ENCODE assay signal across 11 cellular contexts in genomic region chr2:182101263-182101662, GRCh38.
DNase-seq lines count a peak whose midpoint lies in the region; ATAC-seq and TF ChIP-seq lines count a peak whose summit lies in the region.
"Had no signal": no experiment of that assay in that cellular context is flagged by ENCODE, and none has a peak within 500 bp of the region (broad histone marks: within the 10 kb centered on the region; RNA-seq: fewer than 3 reads in every experiment).

No MANE protein-coding gene starts in this region.

- H3K9me3 Mint-ChIP-seq in activated T-helper 17 cell treated with anti-CD3 and anti-CD28 coated beads, Interleukin-2, amount 50 U/mL, for 72 hours: no peaks in the 10 kb centered on the region
- H3K9me3 Mint-ChIP-seq: central memory CD8-positive, alpha-beta T cell had no signal

- peak; percentile 75 for ATAC-seq in GM21528 (IDR thresholded peaks at IDR 0.05; ENCODE audit: low FRiP score, unreplicated experiment)
- ATAC-seq in activated T-helper 17 cell treated with anti-CD3 and anti-CD28 coated beads, Interleukin-2, amount 50 U/mL, for 72 hours (replicated peaks): no peak
- ATAC-seq: left lung had no signal

- peak; percentile 6 for TF ChIP-seq CTCF in foreskin fibroblast (IDR thresholded peaks at IDR 0.05; ENCODE audit: low read depth, low read length)

- H3K27ac Mint-ChIP-seq in activated T-helper 17 cell treated with anti-CD3 and anti-CD28 coated beads, Interleukin-2, amount 50 U/mL, for 72 hours: no peak overlapping the region

- DNase-seq in DMS53 (lab: John Stamatoyannopoulos, UW) (peak; percentile 69), NAMALWA (ENCODE audit: low spot score) (peak; percentile 34), foreskin fibroblast (peak in 1 of 2 donors; percentile 8), HUDEP-2 (lab: John Stamatoyannopoulos, UW; ENCODE audit: unreplicated experiment in 76 of 76) (no peak), NCI-H2029 treated with DMSO at 0.1 percent for 48 hours (lab: John Stamatoyannopoulos, UW) (no peak), GM03348 (ENCODE audit: low spot score) (no peak)
- DNase-seq: left lung had no signal

- no peak overlapping the region for H3K4me3 Mint-ChIP-seq in activated T-helper 17 cell treated with anti-CD3 and anti-CD28 coated beads, Interleukin-2, amount 50 U/mL, for 72 hours
- H3K4me3 Mint-ChIP-seq: central memory CD8-positive, alpha-beta T cell had no signal

- H3K4me1 Mint-ChIP-seq in activated T-helper 17 cell treated with anti-CD3 and anti-CD28 coated beads, Interleukin-2, amount 50 U/mL, for 72 hours: no peaks in the 10 kb centered on the region
- H3K4me1 Mint-ChIP-seq: central memory CD8-positive, alpha-beta T cell had no signal

- H3K4me3 ChIP-seq in foreskin fibroblast (ENCODE audit: low read depth in 1 of 2, low read length in 2 of 2): no peak overlapping the region
- H3K4me3 ChIP-seq: left lung, thoracic aorta had no signal

- peaks cover 6% of the 10 kb centered on the region for H3K27me3 Mint-ChIP-seq in activated T-helper 17 cell treated with anti-CD3 and anti-CD28 coated beads, Interleukin-2, amount 50 U/mL, for 72 hours

- H3K36me3 Mint-ChIP-seq in activated T-helper 17 cell treated with anti-CD3 and anti-CD28 coated beads, Interleukin-2, amount 50 U/mL, for 72 hours (ENCODE audit: low read depth): no peaks in the 10 kb centered on the region

Comparison
In these comparisons a context has a peak if more than half of its experiments do, and no peak if none do; other contexts are left out.
1. DNase-seq: peak in DMS53 (single experiment) and NAMALWA (single experiment); none in HUDEP-2 (0 of 76), NCI-H2029 treated with DMSO at 0.1 percent for 48 hours (single experiment) and GM03348 (single experiment).